10 cellular contexts compared by ENCODE assay signal in the genomic region with DNA sequence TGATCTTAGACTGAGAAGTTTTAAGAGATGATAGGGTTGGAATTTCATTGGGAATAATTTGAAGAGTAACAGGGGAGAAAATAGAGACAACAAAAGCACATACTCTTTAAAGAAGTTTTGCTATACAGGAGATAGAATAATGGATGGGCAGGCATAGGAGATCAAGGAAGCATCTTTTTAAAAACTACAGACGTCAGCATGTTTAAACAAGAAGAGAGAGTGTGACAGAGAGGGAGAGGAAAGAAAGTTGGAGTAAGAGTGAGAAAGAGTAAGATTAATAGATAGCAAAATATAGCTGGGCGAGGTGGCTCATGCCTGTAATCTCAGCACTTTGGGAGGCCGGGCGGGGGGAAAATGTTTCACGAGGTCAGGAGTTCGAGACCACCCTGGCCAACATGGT. TPM values are rescaled to one million over a fixed set of nuclear protein-coding genes. Genes with fewer than 3 reads are reported as not detected.
"Had no signal": no experiment of that assay in that cellular context is flagged by ENCODE, and none has a peak within 500 bp of the region (broad histone marks: within the 10 kb centered on the region; RNA-seq: fewer than 3 reads in every experiment).

No MANE protein-coding gene starts in this region.

- H3K27ac ChIP-seq: GM23248, HL-60 had no signal

- H2AFZ ChIP-seq: GM23248 had no signal

- H3K4me3 ChIP-seq: GM23248 had no signal

- DNase-seq: GM23248, GOT3, H9, HCEC 1CT, HFFc6, KG1 had no signal

- H3K9ac ChIP-seq: GM23248 had no signal

RNA-seq across cellular contexts. Expression of a gene that starts 5.3 kb away (rescaled TPM):
- total RNA-seq: H4, HT1080 had no signal
- polyA plus RNA-seq: IgD-negative memory B cell had no signal
